In the genomic region with DNA sequence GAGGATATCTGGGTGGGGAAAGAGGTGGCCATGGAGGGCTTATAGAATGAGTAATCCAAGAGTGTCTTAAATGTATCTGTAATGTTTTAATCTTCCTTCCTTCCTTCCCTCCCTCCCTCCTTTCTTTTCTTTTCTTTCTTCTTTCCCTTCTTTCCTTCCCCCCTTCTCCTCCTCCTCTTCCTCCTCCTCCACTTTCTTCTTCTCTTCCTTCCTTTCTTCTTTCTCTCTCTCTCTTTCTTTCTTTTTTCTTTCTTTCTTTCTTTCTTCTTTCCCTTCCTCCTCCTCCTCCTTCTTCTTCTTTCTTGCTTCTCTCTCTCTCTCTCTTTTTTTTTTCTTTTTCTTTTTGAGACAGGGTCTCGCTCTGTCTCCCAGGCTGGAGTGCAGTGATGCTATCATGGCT, we compare ENCODE assay signal across 1 cellular context.
TF ChIP-seq lines count a peak whose summit lies in the region.

No MANE protein-coding gene starts in this region.

TF ChIP-seq in HepG2, 621 proteins besides CTCF, POLR2A, EP300 and RAD21:
- TF ChIP-seq MEIS2 (CRISPR knock-in tag; IDR thresholded peaks at IDR 0.05) (no peak), RCOR2 (CRISPR knock-in tag; IDR thresholded peaks at IDR 0.05) (no peak), ZNF512 (CRISPR knock-in tag; IDR thresholded peaks at IDR 0.05) (peak; percentile 80; the same call in 1 of the 2 replicates), HNRNPK (IDR thresholded peaks at IDR 0.05; ENCODE audit: low read depth, low read length, poor library complexity, severe bottlenecking) (peak; percentile 26), ATM (IDR thresholded peaks at IDR 0.05; ENCODE audit: borderline replicate concordance) (0 out of 2 replicates have a peak, but pooled peaks have one; percentile 32)
